Comparison of ENCODE assay signal across 8 cellular contexts in genomic region chr19:2962018-2962670, GRCh38. TPM values are rescaled to one million over a fixed set of nuclear protein-coding genes. Genes with fewer than 3 reads are reported as not detected.
A peak's percentile ranks its signal among the peaks of the same experiment; 100 is the strongest.
DNase-seq lines count a peak whose midpoint lies in the region; ATAC-seq and TF ChIP-seq lines count a peak whose summit lies in the region.

No MANE protein-coding gene starts in this region.

- DNase-seq in DMS79 treated with DMSO at 0.1 percent for 48 hours (lab: John Stamatoyannopoulos, UW) (peak; percentile 79), Kasumi-1 (lab: John Stamatoyannopoulos, UW) (peak; percentile 71 to 83), PC-3 (peak; percentile 67), globus pallidus (ENCODE audit: low spot score) (peak; percentile 75), trophoblast cell (peak; percentile 79 to 97)
- DNase-seq in activated naive CD4-positive, alpha-beta T cell treated with anti-CD3 and anti-CD28 coated beads, Interleukin-2, amount 10 ng/mL, durations not matched to agents 7 days and 5 days, result peak; percentile 63

- no peaks in the 10 kb centered on the region for H3K9me2 ChIP-seq in PC-3 (replicated peaks; ENCODE audit: low read length)

- no peak overlapping the region for H3K14ac ChIP-seq in trophoblast cell (ENCODE audit: low read length)

- intact Hi-C loops in PC-3 (cut with micrococcal nuclease), result no loop called here

- peak; percentile 70 for TF ChIP-seq CTCF in PC-3 (conservative IDR thresholded peaks at IDR 0.05; ENCODE audit: low read depth, low read length)

- no peak overlapping the region for H4K91ac ChIP-seq in trophoblast cell (ENCODE audit: low read depth, low read length)

- H3K4me3 ChIP-seq in PC-3 (ENCODE audit: low read length) (no peak overlapping the region), trophoblast cell (ENCODE audit: low read depth, low read length) (no peak overlapping the region)

- H3K4me1 ChIP-seq in PC-3 (ENCODE audit: insufficient read depth, low read length) (no peaks in the 10 kb centered on the region), trophoblast cell (ENCODE audit: control insufficient read depth in 1 of 2, insufficient read depth in 2 of 2, low read length in 2 of 2) (no peaks in the 10 kb centered on the region)

- no peak overlapping the region for H3K4ac ChIP-seq in trophoblast cell (ENCODE audit: low read depth, low read length)

- H3K27ac Mint-ChIP-seq in activated naive CD4-positive, alpha-beta T cell treated with anti-CD3 and anti-CD28 coated beads, Interleukin-2, amount 10 ng/mL, durations not matched to agents 7 days and 5 days, result peak overlapping the region; percentile 83

- H3F3A ChIP-seq in PC-3 (ENCODE audit: low read length, unreplicated experiment), result no peaks in the 10 kb centered on the region

- no peak overlapping the region for H3K23ac ChIP-seq in trophoblast cell (ENCODE audit: low read length)

- no peaks in the 10 kb centered on the region for H3K36me3 Mint-ChIP-seq in activated naive CD4-positive, alpha-beta T cell treated with anti-CD3 and anti-CD28 coated beads, Interleukin-2, amount 10 ng/mL, durations not matched to agents 7 days and 5 days

- no TSS peak for BruUV-seq in PC-3 (replicated peaks; lab: Mats Ljungman, UMichigan)

- H3K9ac ChIP-seq in PC-3 (ENCODE audit: low read length) (no peak overlapping the region), trophoblast cell (ENCODE audit: low read length) (no peak overlapping the region)

- peak overlapping the region; percentile 26 for H3K4me3 Mint-ChIP-seq in activated naive CD4-positive, alpha-beta T cell treated with anti-CD3 and anti-CD28 coated beads, Interleukin-2, amount 10 ng/mL, durations not matched to agents 7 days and 5 days

- H3K27me3 Mint-ChIP-seq in activated naive CD4-positive, alpha-beta T cell treated with anti-CD3 and anti-CD28 coated beads, Interleukin-2, amount 10 ng/mL, durations not matched to agents 7 days and 5 days, result peaks cover 5% of the 10 kb centered on the region

- no peaks in the 10 kb centered on the region for H3K9me3 Mint-ChIP-seq in activated naive CD4-positive, alpha-beta T cell treated with anti-CD3 and anti-CD28 coated beads, Interleukin-2, amount 10 ng/mL, durations not matched to agents 7 days and 5 days

- H3K9me3 ChIP-seq in PC-3 (ENCODE audit: low read length), result no peaks in the 10 kb centered on the region
- H3K9me3 ChIP-seq in trophoblast cell (ENCODE audit: insufficient read depth, low read depth, low read length), result no peaks in the 10 kb centered on the region

- no peak overlapping the region for H2AK5ac ChIP-seq in trophoblast cell (ENCODE audit: low read length)

- no peak overlapping the region for H4K12ac ChIP-seq in trophoblast cell (ENCODE audit: low read depth, low read length)

- H4K20me1 ChIP-seq in PC-3 (ENCODE audit: low read length), result no peaks in the 10 kb centered on the region

- H2BK5ac ChIP-seq in trophoblast cell (ENCODE audit: low read depth, low read length, poor library complexity), result no peak overlapping the region

- TF ChIP-seq POLR2A in GM18505 (IDR thresholded peaks at IDR 0.05; ENCODE audit: borderline replicate concordance, extremely low read depth, insufficient read depth, insufficient read length), result no peak

- H2BK12ac ChIP-seq in trophoblast cell (ENCODE audit: low read length), result no peak overlapping the region

- H4K8ac ChIP-seq in trophoblast cell (ENCODE audit: low read depth, low read length), result no peak overlapping the region

- WGBS in trophoblast cell (ENCODE audit: extremely low coverage, insufficient coverage, insufficient read length), result no CpG with 5 or more reads among the region's 17 CpGs

- no peaks in the 10 kb centered on the region for H3K27me3 ChIP-seq in PC-3 (ENCODE audit: low read length)
- no peaks in the 10 kb centered on the region for H3K27me3 ChIP-seq in trophoblast cell (ENCODE audit: insufficient read depth, low read length)

- H2AFZ ChIP-seq in PC-3 (ENCODE audit: low read length) (no peak overlapping the region), trophoblast cell (ENCODE audit: insufficient read depth, low read length, poor library complexity) (no peak overlapping the region)

- ATAC-seq in PC-3, result no peak
- ATAC-seq in GM21786 (IDR thresholded peaks at IDR 0.05; ENCODE audit: unreplicated experiment), result no peak
- ATAC-seq in GM18505 (IDR thresholded peaks at IDR 0.05; ENCODE audit: unreplicated experiment), result no peak

- no peak overlapping the region for H3K18ac ChIP-seq in trophoblast cell (ENCODE audit: low read length)

- H3K79me2 ChIP-seq in PC-3 (ENCODE audit: low read length) (no peaks in the 10 kb centered on the region), trophoblast cell (ENCODE audit: control insufficient read depth, insufficient read depth, low read length, poor library complexity) (no peaks in the 10 kb centered on the region)

- H3K4me2 ChIP-seq in PC-3 (ENCODE audit: low read length) (no peak overlapping the region), trophoblast cell (ENCODE audit: low read length) (no peak overlapping the region)

- H3K36me3 ChIP-seq in PC-3 (ENCODE audit: low read depth, low read length), result no peaks in the 10 kb centered on the region
- H3K36me3 ChIP-seq in trophoblast cell (ENCODE audit: control insufficient read depth in 1 of 2, insufficient read depth in 2 of 2, low read length in 2 of 2), result no peaks in the 10 kb centered on the region

- H3K4me1 Mint-ChIP-seq in activated naive CD4-positive, alpha-beta T cell treated with anti-CD3 and anti-CD28 coated beads, Interleukin-2, amount 10 ng/mL, durations not matched to agents 7 days and 5 days, result peaks cover 5% of the 10 kb centered on the region

- H3K79me1 ChIP-seq in trophoblast cell (ENCODE audit: low read length), result no peaks in the 10 kb centered on the region

- no peak overlapping the region for H3K27ac ChIP-seq in PC-3 (ENCODE audit: low read length)
- no peak overlapping the region for H3K27ac ChIP-seq in trophoblast cell (ENCODE audit: low read depth, low read length)

- POLR2A ChIA-PET in PC-3 (lab: Charles Lee; ENCODE audit: unreplicated experiment), result no interaction called here

- CTCF ChIA-PET in PC-3 (lab: Charles Lee), result interaction anchor here (0.9 to 1.1 kb wide), 2 partner anchors 142 to 146 kb away, joined by 4 to 6 read pairs; no protein-coding TSS in a partner anchor
- CTCF ChIA-PET in activated naive CD4-positive, alpha-beta T cell treated with anti-CD3 and anti-CD28 coated beads, Interleukin-2, amount 10 ng/mL, durations not matched to agents 7 days and 5 days (lab: Charles Lee), result interaction anchor here (0.6 to 12.5 kb wide), 15 partner anchors 9 to 499 kb away, joined by 3 to 165 read pairs (median 4); no protein-coding TSS in a partner anchor

- H2BK120ac ChIP-seq in trophoblast cell (ENCODE audit: insufficient read depth, low read length, poor library complexity), result no peak overlapping the region

RNA-seq across cellular contexts. Expression of gene TLE6, which starts 15.2 kb away (rescaled TPM):
- total RNA-seq in PC-3 (2014; rRNA removed), result 1.9 and 4.1 TPM in 2 replicates
- 0.21 and 0.58 TPM in 2 replicates for polyA plus RNA-seq in trophoblast cell (2013)

RNA-seq across cellular contexts. Expression of gene ZNF77, which starts 17.4 kb away (rescaled TPM):
- 2.1 and 5.1 TPM in 2 replicates for total RNA-seq in PC-3 (2014; rRNA removed)
- 2.9 TPM in 2 replicates for polyA plus RNA-seq in trophoblast cell (2013)
